25 cellular contexts compared by ENCODE assay signal in genomic region chr10:97748116-97748515, GRCh38. TPM values are rescaled to one million over a fixed set of nuclear protein-coding genes. Genes with fewer than 3 reads are reported as not detected.
"Had no signal": no experiment of that assay in that cellular context is flagged by ENCODE, and none has a peak within 500 bp of the region (broad histone marks: within the 10 kb centered on the region; RNA-seq: fewer than 3 reads in every experiment).

No MANE protein-coding gene starts in this region.

- H3K4me3 ChIP-seq: dorsolateral prefrontal cortex, gastrocnemius medialis, psoas muscle, skin epidermis, thoracic aorta, tibial nerve, upper lobe of left lung had no signal

- H3K4me3 Mint-ChIP-seq: naive thymus-derived CD8-positive, alpha-beta T cell; nephron progenitor cell; stimulated activated naive B cell treated with anti-CD40 and anti-IgM and Interleukin-4, amounts not matched to agents 10 μg/mL and 1 μg/mL and 100 μg/mL, for 72 hours; stimulated activated naive CD8-positive, alpha-beta T cell treated with anti-CD3 and anti-CD28 coated beads, Interleukin-15, Interleukin-2, amounts not matched to agents 100 ng/mL and 50 ng/mL, for 24 hours had no signal

- H3K27ac Mint-ChIP-seq: nephron progenitor cell; stimulated activated naive B cell treated with anti-CD40 and anti-IgM and Interleukin-4, amounts not matched to agents 10 μg/mL and 1 μg/mL and 100 μg/mL, for 72 hours; stimulated activated naive CD8-positive, alpha-beta T cell treated with anti-CD3 and anti-CD28 coated beads, Interleukin-15, Interleukin-2, amounts not matched to agents 100 ng/mL and 50 ng/mL, for 24 hours had no signal

- H3K27me3 Mint-ChIP-seq: naive thymus-derived CD8-positive, alpha-beta T cell; stimulated activated naive B cell treated with anti-CD40 and anti-IgM and Interleukin-4, amounts not matched to agents 10 μg/mL and 1 μg/mL and 100 μg/mL, for 72 hours; stimulated activated naive CD8-positive, alpha-beta T cell treated with anti-CD3 and anti-CD28 coated beads, Interleukin-15, Interleukin-2, amounts not matched to agents 100 ng/mL and 50 ng/mL, for 24 hours had no signal

- H3K27me3 ChIP-seq: dorsolateral prefrontal cortex, gastrocnemius medialis, tibial nerve, upper lobe of left lung had no signal

- DNase-seq: dorsolateral prefrontal cortex; effector CD4-positive, alpha-beta T cell; foreskin fibroblast; gastrocnemius medialis; head of caudate nucleus; mammary epithelial cell; mesendoderm; naive thymus-derived CD8-positive, alpha-beta T cell; nephron progenitor cell; nucleus accumbens; psoas muscle; right cardiac atrium; stimulated activated CD4-positive, alpha-beta T cell treated with anti-CD3 and anti-CD28 coated beads, Interleukin-15, amount 100 ng/mL, for 24 hours; stimulated activated CD4-positive, alpha-beta T cell treated with anti-CD3 and anti-CD28 coated beads, Interleukin-2, amount 100 ng/mL, for 48 hours; stimulated activated naive B cell treated with anti-CD40 and anti-IgM and Interleukin-4, amounts not matched to agents 10 μg/mL and 1 μg/mL and 100 μg/mL, for 72 hours; upper lobe of left lung had no signal

- H3K27ac ChIP-seq: dorsolateral prefrontal cortex, epithelial cell of prostate, gastrocnemius medialis, psoas muscle, skin epidermis, thoracic aorta, tibial nerve, upper lobe of left lung had no signal

- H3K4me1 ChIP-seq: gastrocnemius medialis, psoas muscle, upper lobe of left lung had no signal

- H3K9me3 Mint-ChIP-seq: naive thymus-derived CD8-positive, alpha-beta T cell; nephron progenitor cell; stimulated activated naive B cell treated with anti-CD40 and anti-IgM and Interleukin-4, amounts not matched to agents 10 μg/mL and 1 μg/mL and 100 μg/mL, for 72 hours; stimulated activated naive CD8-positive, alpha-beta T cell treated with anti-CD3 and anti-CD28 coated beads, Interleukin-15, Interleukin-2, amounts not matched to agents 100 ng/mL and 50 ng/mL, for 24 hours had no signal

- H3K9me3 ChIP-seq: gastrocnemius medialis, psoas muscle, thoracic aorta, tibial nerve, upper lobe of left lung had no signal

RNA-seq across cellular contexts. Expression of gene SFRP5, which starts 23.7 kb away (rescaled TPM):
- total RNA-seq: esophagus mucosa, glomerular endothelial cell, mammary epithelial cell, osteocyte had no signal
- polyA plus RNA-seq: keratinocyte, mammary epithelial cell had no signal
